In genomic region chr19:14318873-14319272, GRCh38 we compare ENCODE assay signal across 14 cellular contexts.
A peak's percentile ranks its signal among the peaks of the same experiment; 100 is the strongest.
DNase-seq lines count a peak whose midpoint lies in the region; ATAC-seq and TF ChIP-seq lines count a peak whose summit lies in the region.
"Had no signal": no experiment of that assay in that cellular context is flagged by ENCODE, and none has a peak within 500 bp of the region (broad histone marks: within the 10 kb centered on the region; RNA-seq: fewer than 3 reads in every experiment).

No MANE protein-coding gene starts in this region.

- POLR2A ChIA-PET in GM10248 (lab: Yijun Ruan, JAX) = no interaction called here

- DNase-seq in GM10248 (ENCODE audit: extremely low spot score) (peak; percentile 78), epithelial cell of proximal tubule (ENCODE audit: low read depth) (no peak), nephron progenitor cell (peak; percentile 23), NCI-H146 treated with DMSO at 0.1 percent for 48 hours (lab: John Stamatoyannopoulos, UW; ENCODE audit: unreplicated experiment) (no peak), AML-193 (lab: John Stamatoyannopoulos, UW) (no peak), NOMO-1 (lab: John Stamatoyannopoulos, UW; ENCODE audit: unreplicated experiment in 2 of 2) (no peak)
- DNase-seq: activated CD4-positive, alpha-beta T cell treated with anti-CD3 and anti-CD28 coated beads, Interleukin-2, amount 50 U/mL, for 48 hours; EL; NCI-H2081 had no signal

- no peak overlapping the region for H3K4me3 Mint-ChIP-seq in nephron progenitor cell

- H3K9me3 Mint-ChIP-seq in nephron progenitor cell = peaks cover 19% of the 10 kb centered on the region

- no peaks in the 10 kb centered on the region for H4K20me1 ChIP-seq in OCI-LY3 (ENCODE audit: insufficient read depth, low read length)

- CTCF ChIA-PET in GM10248 (lab: Yijun Ruan, JAX) = interaction anchor here (0.7 to 2.7 kb wide), 8 partner anchors 14 to 438 kb away, joined by 3 to 10 read pairs (median 3); no protein-coding TSS in a partner anchor

- no peak overlapping the region for H2AFZ ChIP-seq in OCI-LY3 (ENCODE audit: low read depth, low read length)

- H3K4me1 Mint-ChIP-seq in nephron progenitor cell = peaks cover 6% of the 10 kb centered on the region

- H3K4me3 ChIP-seq in OCI-LY3 (ENCODE audit: low read length) (no peak overlapping the region), epithelial cell of proximal tubule (ENCODE audit: low read depth, low read length) (no peak overlapping the region)
- H3K4me3 ChIP-seq: SK-N-MC had no signal

- ATAC-seq in GM18502 (IDR thresholded peaks at IDR 0.05; ENCODE audit: poor library complexity, unreplicated experiment) = no peak
- ATAC-seq: left lobe of liver had no signal

- H3K36me3 Mint-ChIP-seq in nephron progenitor cell (ENCODE audit: low read depth) = peaks cover 9% of the 10 kb centered on the region

- H3K27ac ChIP-seq in OCI-LY3 (ENCODE audit: low read length) = no peak overlapping the region
- H3K27ac ChIP-seq: epithelial cell of prostate, SK-N-MC had no signal

- H3K79me2 ChIP-seq in OCI-LY3 (ENCODE audit: low read length) = no peaks in the 10 kb centered on the region

- no peaks in the 10 kb centered on the region for H3K4me1 ChIP-seq in OCI-LY3 (ENCODE audit: low read length)

- no peak overlapping the region for H3K27ac Mint-ChIP-seq in nephron progenitor cell

- H3K27me3 ChIP-seq in OCI-LY3 (ENCODE audit: low read depth, low read length) = no peaks in the 10 kb centered on the region

- no peak overlapping the region for H3K9ac ChIP-seq in OCI-LY3 (ENCODE audit: low read length)

- H3K4me2 ChIP-seq in OCI-LY3 (ENCODE audit: low read length) = no peak overlapping the region

- H3K36me3 ChIP-seq in OCI-LY3 (replicated peaks; ENCODE audit: low read depth, low read length) = no peaks in the 10 kb centered on the region

- peaks cover 4% of the 10 kb centered on the region for H3K27me3 Mint-ChIP-seq in nephron progenitor cell (ENCODE audit: low read depth, poor library complexity)

- H3K9me3 ChIP-seq in OCI-LY3 (ENCODE audit: insufficient read depth, low read length) = no peaks in the 10 kb centered on the region

- TF ChIP-seq CTCF in GM10248 (IDR thresholded peaks at IDR 0.05; ENCODE audit: control extremely low read depth, extremely low read depth, low read depth, missing control alignments) (peak; percentile 63), OCI-LY3 (IDR thresholded peaks at IDR 0.05; ENCODE audit: low read depth, low read length) (peak; percentile 58), epithelial cell of proximal tubule (conservative IDR thresholded peaks at IDR 0.05; ENCODE audit: low read depth, low read length) (peak; percentile 48), nephron progenitor cell (IDR thresholded peaks at IDR 0.05) (peak; percentile 7)

Comparison
In these comparisons a context has a peak if more than half of its experiments do, and no peak if none do; other contexts are left out.
1. DNase-seq: peak in GM10248 (single experiment) and nephron progenitor cell (single experiment); none in epithelial cell of proximal tubule (single experiment), NCI-H146 treated with DMSO at 0.1 percent for 48 hours (single experiment), AML-193 (0 of 2) and NOMO-1 (0 of 2).
2. CTCF ChIP-seq: peak in every context shown above with its lines; median percentile 63 in GM10248; 58 in OCI-LY3; 48 in epithelial cell of proximal tubule; 7 in nephron progenitor cell.